10 cellular contexts compared by ENCODE assay signal in the genomic region with DNA sequence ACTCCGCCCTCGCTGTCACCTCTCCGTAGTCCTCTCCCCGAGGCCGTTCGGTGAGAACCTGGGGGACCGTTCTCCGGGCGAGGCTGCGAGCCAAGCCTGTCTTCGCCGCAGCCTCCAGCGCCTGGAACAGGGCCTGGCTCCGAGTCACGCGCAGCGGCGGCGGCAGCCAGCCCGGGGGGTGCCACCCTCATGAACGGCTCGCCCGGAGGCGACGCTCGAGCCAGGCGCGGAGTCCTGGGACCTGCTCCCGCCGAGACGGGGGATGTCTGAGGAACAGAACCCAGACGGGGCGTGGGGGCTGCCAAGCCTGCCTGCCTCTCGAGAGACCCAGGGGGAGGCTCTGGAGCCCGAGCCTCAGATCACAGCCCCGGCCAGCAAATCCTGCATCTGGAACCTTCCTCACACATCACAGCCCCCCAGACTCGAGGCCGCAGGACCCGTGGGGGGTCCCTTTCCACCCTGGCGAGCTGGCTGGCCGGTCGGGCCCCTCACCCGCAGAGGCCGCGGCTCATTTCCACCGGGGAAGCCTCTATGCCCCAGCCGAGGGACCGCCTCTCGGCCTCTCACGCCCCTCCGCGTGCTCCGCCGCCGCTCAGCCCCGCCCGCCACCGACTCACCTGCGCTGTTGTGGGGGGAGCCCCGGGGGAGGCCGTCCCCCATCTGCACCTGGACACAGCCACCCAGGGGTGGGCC. TPM values are rescaled to one million over a fixed set of nuclear protein-coding genes. Genes with fewer than 3 reads are reported as not detected.
A peak's percentile ranks its signal among the peaks of the same experiment; 100 is the strongest.
DNase-seq lines count a peak whose midpoint lies in the region; ATAC-seq and TF ChIP-seq lines count a peak whose summit lies in the region.
"Had no signal": no experiment of that assay in that cellular context is flagged by ENCODE, and none has a peak within 500 bp of the region (broad histone marks: within the 10 kb centered on the region; RNA-seq: fewer than 3 reads in every experiment).

No MANE protein-coding gene starts in this region.

- peaks cover 63 to 71% of the 10 kb centered on the region in 2 donors for H3K27me3 ChIP-seq in left lung

- DNase-seq in activated naive CD8-positive, alpha-beta T cell treated with anti-CD3 and anti-CD28 coated beads, Interleukin-2, amount 10 ng/mL, durations not matched to agents 7 days and 5 days, result peak; percentile 60
- DNase-seq in activated naive CD8-positive, alpha-beta T cell treated with anti-CD3 and anti-CD28 coated beads for 36 hours, result no peak
- DNase-seq in left lung (peak in 1 of 2 donors; percentile 81), substantia nigra (lab: John Stamatoyannopoulos, UW) (peak in 39 of 49 donors; percentile 9 to 79 (median 50)), kidney glomerular epithelial cell (lab: John Stamatoyannopoulos, UW) (no peak), COR-L47 (lab: John Stamatoyannopoulos, UW) (no peak)

- H3K36me3 ChIP-seq in left lung, result peaks cover 0 to 23% of the 10 kb centered on the region in 2 donors

- H3K9me3 ChIP-seq in left lung, result no peaks in the 10 kb centered on the region

- H3K36me3 Mint-ChIP-seq in activated naive CD8-positive, alpha-beta T cell treated with anti-CD3 and anti-CD28 coated beads, Interleukin-2, amount 10 ng/mL, durations not matched to agents 7 days and 5 days, result peaks cover 5% of the 10 kb centered on the region
- no peaks in the 10 kb centered on the region for H3K36me3 Mint-ChIP-seq in activated naive CD8-positive, alpha-beta T cell treated with anti-CD3 and anti-CD28 coated beads for 36 hours
- peaks cover 7% of the 10 kb centered on the region for H3K36me3 Mint-ChIP-seq in brain

- TF ChIP-seq CTCF in brain (conservative IDR thresholded peaks at IDR 0.05) (no peak), left lung (IDR thresholded peaks at IDR 0.05) (no peak)

- intact Hi-C loops in left lung (cut with DNase I), result no loop called here

- peak overlapping the region; percentile 9 to 17 for H3K4me3 ChIP-seq in left lung

- H3K27ac Mint-ChIP-seq in activated naive CD8-positive, alpha-beta T cell treated with anti-CD3 and anti-CD28 coated beads, Interleukin-2, amount 10 ng/mL, durations not matched to agents 7 days and 5 days, result no peak overlapping the region
- H3K27ac Mint-ChIP-seq in activated naive CD8-positive, alpha-beta T cell treated with anti-CD3 and anti-CD28 coated beads for 36 hours, result no peak overlapping the region
- no peak overlapping the region for H3K27ac Mint-ChIP-seq in brain
- H3K27ac Mint-ChIP-seq: nephron had no signal

- peaks cover 10 to 54% of the 10 kb centered on the region in 2 donors for H3K4me1 ChIP-seq in left lung

- peaks cover 43% of the 10 kb centered on the region for H3K27me3 Mint-ChIP-seq in activated naive CD8-positive, alpha-beta T cell treated with anti-CD3 and anti-CD28 coated beads, Interleukin-2, amount 10 ng/mL, durations not matched to agents 7 days and 5 days
- peaks cover 42% of the 10 kb centered on the region for H3K27me3 Mint-ChIP-seq in activated naive CD8-positive, alpha-beta T cell treated with anti-CD3 and anti-CD28 coated beads for 36 hours
- H3K27me3 Mint-ChIP-seq in brain, result peaks cover 56% of the 10 kb centered on the region

- no peak overlapping the region for H3K4me3 Mint-ChIP-seq in activated naive CD8-positive, alpha-beta T cell treated with anti-CD3 and anti-CD28 coated beads, Interleukin-2, amount 10 ng/mL, durations not matched to agents 7 days and 5 days
- H3K4me3 Mint-ChIP-seq in activated naive CD8-positive, alpha-beta T cell treated with anti-CD3 and anti-CD28 coated beads for 36 hours, result no peak overlapping the region
- H3K4me3 Mint-ChIP-seq in brain, result peak overlapping the region in 4 of 5 experiments; percentile 33 to 75 (median 72)

- POLR2A ChIA-PET in activated naive CD8-positive, alpha-beta T cell treated with anti-CD3 and anti-CD28 coated beads, Interleukin-2, amount 10 ng/mL, durations not matched to agents 7 days and 5 days (lab: Charles Lee), result interaction anchor here (1.5 kb wide), 1 partner anchor 36 kb away, joined by 3 read pairs; the partner anchor contains the start of gene CENPM

- peak; percentile 14 for ATAC-seq in activated naive CD8-positive, alpha-beta T cell treated with anti-CD3 and anti-CD28 coated beads, Interleukin-2, amount 10 ng/mL, durations not matched to agents 7 days and 5 days (ENCODE audit: low read depth)
- ATAC-seq in left lung (peak; percentile 30), GM18858 (IDR thresholded peaks at IDR 0.05; ENCODE audit: unreplicated experiment) (no peak)

- H3K4me1 Mint-ChIP-seq in activated naive CD8-positive, alpha-beta T cell treated with anti-CD3 and anti-CD28 coated beads, Interleukin-2, amount 10 ng/mL, durations not matched to agents 7 days and 5 days, result peaks cover 17% of the 10 kb centered on the region
- H3K4me1 Mint-ChIP-seq in activated naive CD8-positive, alpha-beta T cell treated with anti-CD3 and anti-CD28 coated beads for 36 hours, result peaks cover 16% of the 10 kb centered on the region
- peaks cover 15% of the 10 kb centered on the region for H3K4me1 Mint-ChIP-seq in brain

- no peak overlapping the region for H3K27ac ChIP-seq in left lung
- peak overlapping the region; percentile 58 for H3K27ac ChIP-seq in substantia nigra (ENCODE audit: low read depth, low read length, poor library complexity, severe bottlenecking)

- no peaks in the 10 kb centered on the region for H3K9me3 Mint-ChIP-seq in activated naive CD8-positive, alpha-beta T cell treated with anti-CD3 and anti-CD28 coated beads, Interleukin-2, amount 10 ng/mL, durations not matched to agents 7 days and 5 days
- H3K9me3 Mint-ChIP-seq in activated naive CD8-positive, alpha-beta T cell treated with anti-CD3 and anti-CD28 coated beads for 36 hours, result no peaks in the 10 kb centered on the region
- H3K9me3 Mint-ChIP-seq in brain, result peaks cover 0 to 5% (median 0%) of the 10 kb centered on the region in 5 experiments
- H3K9me3 Mint-ChIP-seq: nephron had no signal

RNA-seq across cellular contexts. Expression of gene SHISA8, which starts 4.1 kb away (rescaled TPM):
- not detected for total RNA-seq in activated naive CD8-positive, alpha-beta T cell treated with anti-CD3 and anti-CD28 coated beads, Interleukin-2, amount 10 ng/mL, durations not matched to agents 7 days and 5 days
- total RNA-seq in activated naive CD8-positive, alpha-beta T cell treated with anti-CD3 and anti-CD28 coated beads for 36 hours, result under 1 TPM; 0.56 to 0.68 TPM
- polyA plus RNA-seq in brain (ENCODE audit: insufficient read depth, low read depth, low replicate concordance), result 4.1 TPM
- total RNA-seq in left lung, result not detected
- total RNA-seq: T-helper 2 cell treated with Interferon-gamma antibody and Interleukin-4, amounts not matched to agents 100 ng/mL and 5 ng/mL, for 36 hours had no signal

RNA-seq across cellular contexts. Expression of gene TNFRSF13C, which starts 15.9 kb away (rescaled TPM):
- total RNA-seq in activated naive CD8-positive, alpha-beta T cell treated with anti-CD3 and anti-CD28 coated beads, Interleukin-2, amount 10 ng/mL, durations not matched to agents 7 days and 5 days, result 10 to 100 TPM in 1 of 2 experiments, 1 to 10 TPM in 1; 9.9 to 10.1 TPM
- total RNA-seq in activated naive CD8-positive, alpha-beta T cell treated with anti-CD3 and anti-CD28 coated beads for 36 hours, result 1 to 10 TPM; 2.2 to 2.3 TPM
- 1.4 TPM for polyA plus RNA-seq in brain (ENCODE audit: insufficient read depth, low read depth, low replicate concordance)
- total RNA-seq in left lung, result under 1 TPM; 0.15 to 0.42 TPM

RNA-seq across cellular contexts. Expression of gene CENPM, which starts 36.2 kb away (rescaled TPM):
- 10 to 100 TPM; 45.4 to 53.2 TPM for total RNA-seq in activated naive CD8-positive, alpha-beta T cell treated with anti-CD3 and anti-CD28 coated beads, Interleukin-2, amount 10 ng/mL, durations not matched to agents 7 days and 5 days
- total RNA-seq in activated naive CD8-positive, alpha-beta T cell treated with anti-CD3 and anti-CD28 coated beads for 36 hours, result 10 to 100 TPM; 70.5 to 76.5 TPM
- polyA plus RNA-seq in brain (ENCODE audit: insufficient read depth, low read depth, low replicate concordance), result 40.5 TPM
- total RNA-seq in left lung, result 10 to 100 TPM in 1 of 2 donors, 1 to 10 TPM in 1; 9.6 to 12.0 TPM

RNA-seq across cellular contexts. Expression of gene SEPTIN3, which starts 58.5 kb away (rescaled TPM):
- under 1 TPM; 0.31 to 0.42 TPM for total RNA-seq in activated naive CD8-positive, alpha-beta T cell treated with anti-CD3 and anti-CD28 coated beads, Interleukin-2, amount 10 ng/mL, durations not matched to agents 7 days and 5 days
- total RNA-seq in activated naive CD8-positive, alpha-beta T cell treated with anti-CD3 and anti-CD28 coated beads for 36 hours, result under 1 TPM; 0.27 to 0.38 TPM
- 289 TPM for polyA plus RNA-seq in brain (ENCODE audit: insufficient read depth, low read depth, low replicate concordance)
- total RNA-seq in left lung, result 1 to 10 TPM in 1 of 2 donors, under 1 TPM in 1; 0.99 to 2.0 TPM

Comparison
In these comparisons a context has a peak if more than half of its experiments do, and no peak if none do; other contexts are left out.
1. DNase-seq: peak in activated naive CD8-positive, alpha-beta T cell treated with anti-CD3 and anti-CD28 coated beads, Interleukin-2, amount 10 ng/mL, durations not matched to agents 7 days and 5 days (single experiment) and substantia nigra (39 of 49); none in activated naive CD8-positive, alpha-beta T cell treated with anti-CD3 and anti-CD28 coated beads for 36 hours (single experiment), kidney glomerular epithelial cell (single experiment) and COR-L47 (single experiment).
2. H3K4me3 Mint-ChIP-seq: peak in brain (4 of 5); none in activated naive CD8-positive, alpha-beta T cell treated with anti-CD3 and anti-CD28 coated beads, Interleukin-2, amount 10 ng/mL, durations not matched to agents 7 days and 5 days (single experiment) and activated naive CD8-positive, alpha-beta T cell treated with anti-CD3 and anti-CD28 coated beads for 36 hours (single experiment).